ENCODE assay signal across 19 cellular contexts in genomic region chr5:10461904-10462542, GRCh38. TPM values are rescaled to one million over a fixed set of nuclear protein-coding genes. Genes with fewer than 3 reads are reported as not detected.
DNase-seq lines count a peak whose midpoint lies in the region; ATAC-seq and TF ChIP-seq lines count a peak whose summit lies in the region.
"Had no signal": no experiment of that assay in that cellular context is flagged by ENCODE, and none has a peak within 500 bp of the region (broad histone marks: within the 10 kb centered on the region; RNA-seq: fewer than 3 reads in every experiment).

No MANE protein-coding gene starts in this region.

- H3K4ac ChIP-seq in H9 (ENCODE audit: low read depth, low read length) (no peak overlapping the region), mesendoderm (ENCODE audit: low read depth, low read length) (no peak overlapping the region)

- H4K8ac ChIP-seq in H9 (replicated peaks; ENCODE audit: insufficient read length, low read depth, low read length), result no peak overlapping the region
- no peak overlapping the region for H4K8ac ChIP-seq in mesendoderm (ENCODE audit: low read depth, low read length)

- H4K91ac ChIP-seq in H9 (ENCODE audit: insufficient read length, low read depth, low read length), result no peak overlapping the region

- ATAC-seq in effector memory CD8-positive, alpha-beta T cell (replicated peaks), result no peak
- ATAC-seq in GM18867 (IDR thresholded peaks at IDR 0.05; ENCODE audit: unreplicated experiment), result no peak

- H2AFZ ChIP-seq in H9 (ENCODE audit: low read length), result peak overlapping the region; percentile 51

- no peaks in the 10 kb centered on the region for H3K9me3 ChIP-seq in BLaER1
- no peaks in the 10 kb centered on the region for H3K9me3 ChIP-seq in H9 (ENCODE audit: control insufficient read depth, low read depth, low read length)
- H3K9me3 ChIP-seq: Peyer's patch, SK-N-SH had no signal

- H3K27ac ChIP-seq in BLaER1, result peak overlapping the region; percentile 19; the same call in 1 of the 2 replicates
- no peak overlapping the region for H3K27ac ChIP-seq in H9 (ENCODE audit: insufficient read length, low read depth, low read length)
- H3K27ac ChIP-seq in mesendoderm (ENCODE audit: low read depth, low read length), result no peak overlapping the region
- H3K27ac ChIP-seq: KMS-11, Peyer's patch had no signal

- H3K4me1 ChIP-seq in BLaER1 (peaks cover 50% of the 10 kb centered on the region), H9 (ENCODE audit: insufficient read depth, low read length) (no peaks in the 10 kb centered on the region; the same call in 1 of the 2 replicates), mesendoderm (ENCODE audit: control insufficient read depth, low read depth, low read length) (no peaks in the 10 kb centered on the region)
- H3K4me1 ChIP-seq: Peyer's patch had no signal

- H2BK5ac ChIP-seq in H9 (ENCODE audit: insufficient read length, low read length), result no peak overlapping the region
- no peak overlapping the region for H2BK5ac ChIP-seq in mesendoderm (ENCODE audit: low read length)

- no CpG with 5 or more reads among the region's 10 CpGs for WGBS in H9 (ENCODE audit: extremely low coverage, insufficient read length, low lambda C conversion rate)
- WGBS in mesendoderm (ENCODE audit: extremely low coverage, insufficient coverage, low lambda C conversion rate), result no CpG with 5 or more reads among the region's 10 CpGs

- no peaks in the 10 kb centered on the region for H3K79me2 ChIP-seq in H9 (ENCODE audit: insufficient read depth, low read length)
- no peaks in the 10 kb centered on the region for H3K79me2 ChIP-seq in mesendoderm (ENCODE audit: control insufficient read depth, insufficient read depth, low read length)

- H3K23ac ChIP-seq in H9 (ENCODE audit: insufficient read length, low read depth, low read length) (no peak overlapping the region), mesendoderm (ENCODE audit: low read length) (no peak overlapping the region)

- H4K20me1 ChIP-seq in BLaER1, result no peaks in the 10 kb centered on the region
- peaks cover 2% of the 10 kb centered on the region for H4K20me1 ChIP-seq in H9 (ENCODE audit: control insufficient read depth, insufficient read depth, insufficient read length)

- H3T11ph ChIP-seq in H9 (ENCODE audit: low read length), result no peak overlapping the region

- H3K9me3 Mint-ChIP-seq in H9, result no peaks in the 10 kb centered on the region
- H3K9me3 Mint-ChIP-seq in effector memory CD8-positive, alpha-beta T cell, result no peaks in the 10 kb centered on the region
- H3K9me3 Mint-ChIP-seq: CD4-positive, alpha-beta T cell had no signal

- H3K9ac ChIP-seq in BLaER1, result no peak overlapping the region
- H3K9ac ChIP-seq in H9 (ENCODE audit: extremely low read depth, insufficient read length, low read length), result no peak overlapping the region
- no peak overlapping the region for H3K9ac ChIP-seq in mesendoderm (ENCODE audit: low read length)
- H3K9ac ChIP-seq: KMS-11, SK-N-SH had no signal

- H3K18ac ChIP-seq in H9 (ENCODE audit: insufficient read length, low read depth, low read length) (no peak overlapping the region), mesendoderm (ENCODE audit: low read length) (no peak overlapping the region)

- peak; percentile 58 for DNase-seq in H9
- peak; percentile 17 for DNase-seq in fibroblast of the aortic adventitia (ENCODE audit: low read depth)
- peak; percentile 63 for DNase-seq in mesendoderm
- no peak for DNase-seq in NAMALWA (ENCODE audit: low spot score)
- DNase-seq in effector memory CD8-positive, alpha-beta T cell, result no peak
- DNase-seq in NK-92 treated with Interleukin-12 subunit alpha and Interleukin-12 subunit beta, amount 100 ng/mL, for 24 hours (lab: John Stamatoyannopoulos, UW), result no peak
- DNase-seq: AML-193; Calu3; CD4-positive, alpha-beta T cell; DMS53; NCI-H1092; NCI-H2227 treated with DMSO at 0.1 percent for 48 hours; NCI-H524; SHP77; SK-N-SH had no signal

- H2BK120ac ChIP-seq in H9 (ENCODE audit: low read depth, low read length, poor library complexity, severe bottlenecking) (no peak overlapping the region), mesendoderm (ENCODE audit: low read depth, low read length) (no peak overlapping the region)

- H3K14ac ChIP-seq in H9 (ENCODE audit: insufficient read depth, low read length), result no peak overlapping the region

- H2BK15ac ChIP-seq in H9 (ENCODE audit: low read depth, low read length) (no peak overlapping the region), mesendoderm (replicated peaks; ENCODE audit: low read depth) (no peak overlapping the region)

- H3K36me3 ChIP-seq in BLaER1, result no peaks in the 10 kb centered on the region
- H3K36me3 ChIP-seq in mesendoderm (ENCODE audit: control insufficient read depth, insufficient read depth, low read length), result no peaks in the 10 kb centered on the region
- H3K36me3 ChIP-seq: Peyer's patch had no signal

- H3K27ac Mint-ChIP-seq in H9, result no peak overlapping the region
- no peak overlapping the region for H3K27ac Mint-ChIP-seq in effector memory CD8-positive, alpha-beta T cell
- H3K27ac Mint-ChIP-seq: CD4-positive, alpha-beta T cell had no signal

- H4K5ac ChIP-seq in H9 (ENCODE audit: insufficient read length, low read depth, low read length) (no peak overlapping the region), mesendoderm (ENCODE audit: low read length) (no peak overlapping the region)

- H3K4me1 Mint-ChIP-seq in H9, result peaks cover 19 to 23% of the 10 kb centered on the region in 2 experiments
- peaks cover 0 to 4% of the 10 kb centered on the region in 2 donors for H3K4me1 Mint-ChIP-seq in effector memory CD8-positive, alpha-beta T cell (ENCODE audit: low read depth in 2 of 2)

- H3K23me2 ChIP-seq in H9 (ENCODE audit: insufficient read length, low read depth, low read length, poor library complexity, severe bottlenecking), result no peaks in the 10 kb centered on the region

- H2BK20ac ChIP-seq in H9 (ENCODE audit: low read depth, low read length, poor library complexity, severe bottlenecking), result no peak overlapping the region

- H3K4me3 ChIP-seq in BLaER1, result no peak overlapping the region
- no peak overlapping the region for H3K4me3 ChIP-seq in fibroblast of the aortic adventitia (ENCODE audit: low read depth, low read length)
- no peak overlapping the region for H3K4me3 ChIP-seq in mesendoderm (ENCODE audit: low read length)
- H3K4me3 ChIP-seq: Peyer's patch had no signal

- TF ChIP-seq CTCF in H9 (conservative IDR thresholded peaks at IDR 0.05) (no peak), fibroblast of the aortic adventitia (IDR thresholded peaks at IDR 0.05; ENCODE audit: insufficient read depth, low read length) (no peak)

- peaks cover 17% of the 10 kb centered on the region for H3K27me3 Mint-ChIP-seq in H9 (ENCODE audit: low read depth)
- H3K27me3 Mint-ChIP-seq in effector memory CD8-positive, alpha-beta T cell, result peaks cover 6 to 9% of the 10 kb centered on the region in 2 donors
- H3K27me3 Mint-ChIP-seq: CD4-positive, alpha-beta T cell had no signal

- H2BK12ac ChIP-seq in H9 (ENCODE audit: insufficient read length, low read depth, low read length), result no peak overlapping the region

- peak overlapping the region; percentile 49 for H3K4me2 ChIP-seq in BLaER1
- no peak overlapping the region for H3K4me2 ChIP-seq in H9 (ENCODE audit: insufficient read depth, insufficient read length, low read length)
- H3K4me2 ChIP-seq in mesendoderm (ENCODE audit: low read length), result no peak overlapping the region
- H3K4me2 ChIP-seq: KMS-11, SK-N-SH had no signal

- no peaks in the 10 kb centered on the region for H3K36me3 Mint-ChIP-seq in H9 (ENCODE audit: insufficient read depth in 1 of 3, low read depth in 3 of 3)
- H3K36me3 Mint-ChIP-seq in effector memory CD8-positive, alpha-beta T cell (ENCODE audit: insufficient read depth), result peaks cover 3% of the 10 kb centered on the region

- H3K27me3 ChIP-seq in BLaER1 (no peaks in the 10 kb centered on the region), H9 (ENCODE audit: insufficient read depth, low read length) (no peaks in the 10 kb centered on the region), mesendoderm (ENCODE audit: insufficient read depth, low read length, poor library complexity) (no peaks in the 10 kb centered on the region)
- H3K27me3 ChIP-seq: Peyer's patch had no signal

- H3K79me1 ChIP-seq in H9 (ENCODE audit: insufficient read depth, low read depth, low read length, poor library complexity, severe bottlenecking) (no peaks in the 10 kb centered on the region), mesendoderm (ENCODE audit: low read length) (no peaks in the 10 kb centered on the region)

- no peak overlapping the region for H2AK5ac ChIP-seq in H9 (ENCODE audit: insufficient read length, low read length)
- no peak overlapping the region for H2AK5ac ChIP-seq in mesendoderm (ENCODE audit: low read length)

- H3K4me3 Mint-ChIP-seq in H9, result no peak overlapping the region
- no peak overlapping the region for H3K4me3 Mint-ChIP-seq in effector memory CD8-positive, alpha-beta T cell
- H3K4me3 Mint-ChIP-seq: CD4-positive, alpha-beta T cell had no signal

- H3K56ac ChIP-seq in H9 (ENCODE audit: insufficient read length, low read depth, low read length) (no peak overlapping the region), mesendoderm (ENCODE audit: low read length) (no peak overlapping the region)

RNA-seq across cellular contexts. Expression of gene ROPN1L, which starts 20.3 kb away (rescaled TPM):
- 0.37 TPM in 1 of 2 replicates, not detected in the other for total RNA-seq in H9 (2021)
- total RNA-seq in fibroblast of the aortic adventitia (ENCODE audit: low replicate concordance), result 0.63 TPM in 1 of 2 replicates, not detected in the other
- polyA plus RNA-seq in mesendoderm (2013, experiment 1 of 2), result 0.25 TPM
- polyA plus RNA-seq in mesendoderm (2013, experiment 2 of 2), result 0.10 TPM

Comparison
In these comparisons a context has a peak if more than half of its experiments do, and no peak if none do; other contexts are left out.
1. DNase-seq: peak in H9 (single experiment), fibroblast of the aortic adventitia (single experiment) and mesendoderm (single experiment); none in NAMALWA (single experiment), effector memory CD8-positive, alpha-beta T cell (0 of 3) and NK-92 treated with Interleukin-12 subunit alpha and Interleukin-12 subunit beta, amount 100 ng/mL, for 24 hours (single experiment).